Comparison of ENCODE assay signal across 8 cellular contexts in genomic region chr11:2137202-2138071, GRCh38. TPM values are rescaled to one million over a fixed set of nuclear protein-coding genes. Genes with fewer than 3 reads are reported as not detected.
DNase-seq lines count a peak whose midpoint lies in the region; TF ChIP-seq lines count a peak whose summit lies in the region.

No MANE protein-coding gene starts in this region.

- H3K4me3 ChIP-seq in astrocyte of the cerebellum (ENCODE audit: low read depth, low read length) (peak overlapping the region; percentile 44), tibial artery (peak overlapping the region; percentile 37 to 41)

- H3K9me3 Mint-ChIP-seq in activated CD4-positive, alpha-beta T cell treated with anti-CD3 and anti-CD28 coated beads, Interleukin-2, amount 10 ng/mL, durations not matched to agents 24 days and 14 days = no peaks in the 10 kb centered on the region
- peaks cover 0 to 3% (median 0%) of the 10 kb centered on the region in 6 donors for H3K9me3 Mint-ChIP-seq in immature natural killer cell

- no peaks in the 10 kb centered on the region for H3K36me3 Mint-ChIP-seq in activated CD4-positive, alpha-beta T cell treated with anti-CD3 and anti-CD28 coated beads, Interleukin-2, amount 10 ng/mL, durations not matched to agents 24 days and 14 days (ENCODE audit: low read depth)
- no peaks in the 10 kb centered on the region for H3K36me3 Mint-ChIP-seq in immature natural killer cell

- H3K4me3 Mint-ChIP-seq in activated CD4-positive, alpha-beta T cell treated with anti-CD3 and anti-CD28 coated beads, Interleukin-2, amount 10 ng/mL, durations not matched to agents 24 days and 14 days = no peak overlapping the region
- H3K4me3 Mint-ChIP-seq in immature natural killer cell = peak overlapping the region in 3 of 5 donors; percentile 24 to 56 (median 27)

- H3K4me1 ChIP-seq in tibial artery = peaks cover 0 to 42% (median 23%) of the 10 kb centered on the region in 4 donors

- in situ Hi-C loops in astrocyte of the cerebellum (cut with HindIII; ENCODE audit: low sequenced_read_pairs) = no loop called here

- no peaks in the 10 kb centered on the region for H3K9me3 ChIP-seq in tibial artery

- H3K27ac Mint-ChIP-seq in activated CD4-positive, alpha-beta T cell treated with anti-CD3 and anti-CD28 coated beads, Interleukin-2, amount 10 ng/mL, durations not matched to agents 24 days and 14 days = peak overlapping the region; percentile 34
- no peak overlapping the region for H3K27ac Mint-ChIP-seq in immature natural killer cell

- H3K27me3 ChIP-seq in tibial artery = peaks cover 0 to 97% of the 10 kb centered on the region in 2 donors

- H3K27ac ChIP-seq in tibial artery = no peak overlapping the region

- no peaks in the 10 kb centered on the region for H3K36me3 ChIP-seq in tibial artery

- intact Hi-C loops in activated CD4-positive, alpha-beta T cell treated with anti-CD3 and anti-CD28 coated beads, Interleukin-2, amount 10 ng/mL, durations not matched to agents 24 days and 14 days (cut with micrococcal nuclease) = no loop called here
- intact Hi-C loops in tibial artery (cut with DNase I; ENCODE audit: low total_unique reads) = no loop called here

- peaks cover 57% of the 10 kb centered on the region for H3K27me3 Mint-ChIP-seq in activated CD4-positive, alpha-beta T cell treated with anti-CD3 and anti-CD28 coated beads, Interleukin-2, amount 10 ng/mL, durations not matched to agents 24 days and 14 days
- peaks cover 17 to 24% (median 20%) of the 10 kb centered on the region in 3 donors for H3K27me3 Mint-ChIP-seq in immature natural killer cell (ENCODE audit: low read depth in 3 of 3)

- DNase-seq in activated CD4-positive, alpha-beta T cell treated with anti-CD3 and anti-CD28 coated beads, Interleukin-2, amount 10 ng/mL, durations not matched to agents 24 days and 14 days = no peak
- no peak for DNase-seq in activated CD4-positive, alpha-beta T cell treated with anti-CD3 and anti-CD28 coated beads, Interleukin-2, amount 50 U/mL, for 4 hours
- DNase-seq in astrocyte of the cerebellum (ENCODE audit: low read depth) (peak; percentile 50), immature natural killer cell (no peak), tibial artery (peak in 1 of 2 donors; percentile 58), NCI-H446 treated with DMSO at 0.1 percent for 48 hours (lab: John Stamatoyannopoulos, UW) (no peak), NCI-H1930 (lab: John Stamatoyannopoulos, UW) (no peak)
- DNase-seq in activated CD4-positive, CD25-positive, alpha-beta regulatory T cell treated with anti-CD3 and anti-CD28 coated beads, Interleukin-2, amount 50 U/mL, for 72 hours = no peak

- peaks cover 3% of the 10 kb centered on the region for H3K4me1 Mint-ChIP-seq in activated CD4-positive, alpha-beta T cell treated with anti-CD3 and anti-CD28 coated beads, Interleukin-2, amount 10 ng/mL, durations not matched to agents 24 days and 14 days
- peaks cover 4 to 5% of the 10 kb centered on the region in 2 donors for H3K4me1 Mint-ChIP-seq in immature natural killer cell

- TF ChIP-seq CTCF in astrocyte of the cerebellum (IDR thresholded peaks at IDR 0.05; ENCODE audit: low read depth, low read length, missing control alignments) (no peak), tibial artery (IDR thresholded peaks at IDR 0.05) (no peak)

RNA-seq across cellular contexts. Expression of gene IGF2, which starts 1.8 kb away (rescaled TPM):
- total RNA-seq in activated CD4-positive, alpha-beta T cell treated with anti-CD3 and anti-CD28 coated beads, Interleukin-2, amount 10 ng/mL, durations not matched to agents 24 days and 14 days = 0.45 and 1.1 TPM in 2 replicates
- not detected for polyA plus RNA-seq in immature natural killer cell

RNA-seq across cellular contexts. Expression of gene INS, which starts 23.6 kb away (rescaled TPM):
- not detected in 2 replicates for total RNA-seq in activated CD4-positive, alpha-beta T cell treated with anti-CD3 and anti-CD28 coated beads, Interleukin-2, amount 10 ng/mL, durations not matched to agents 24 days and 14 days
- not detected for polyA plus RNA-seq in immature natural killer cell

RNA-seq across cellular contexts. Expression of gene TH, which starts 34.2 kb away (rescaled TPM):
- not detected in 2 replicates for total RNA-seq in activated CD4-positive, alpha-beta T cell treated with anti-CD3 and anti-CD28 coated beads, Interleukin-2, amount 10 ng/mL, durations not matched to agents 24 days and 14 days
- polyA plus RNA-seq in immature natural killer cell = not detected
